8 cellular contexts compared by ENCODE assay signal in genomic region chr2:54672587-54673456, GRCh38. TPM values are rescaled to one million over a fixed set of nuclear protein-coding genes. Genes with fewer than 3 reads are reported as not detected.
DNase-seq lines count a peak whose midpoint lies in the region; ATAC-seq, FAIRE-seq and TF ChIP-seq lines count a peak whose summit lies in the region.

No MANE protein-coding gene starts in this region.

- no peaks in the 10 kb centered on the region for H3K79me2 ChIP-seq in HepG2 (ENCODE audit: insufficient read depth, low read length)

- no peak overlapping the region for H4K8ac ChIP-seq in neuronal stem cell (ENCODE audit: low read depth, low read length)

- H3K14ac ChIP-seq in neuronal stem cell (ENCODE audit: low read length): no peak overlapping the region

- POLR2A ChIA-PET in HepG2 (lab: Yijun Ruan, JAX): no interaction called here

- H3K36me3 ChIP-seq in HepG2 (replicated peaks in 1 of 2; ENCODE audit: control insufficient read depth in 1 of 2, insufficient read depth in 2 of 2, low read length in 2 of 2) (peaks cover 7 to 22% of the 10 kb centered on the region in 2 experiments), uterus (no peaks in the 10 kb centered on the region), neuronal stem cell (replicated peaks in 1 of 2; ENCODE audit: control insufficient read depth in 2 of 2, insufficient read depth in 2 of 2, low read length in 2 of 2) (peaks cover 13 to 39% of the 10 kb centered on the region in 2 donors)

- H3K27me3 Mint-ChIP-seq in activated naive CD8-positive, alpha-beta T cell treated with anti-CD3 and anti-CD28 coated beads for 36 hours: peaks cover 23% of the 10 kb centered on the region

- H3K27me3 ChIP-seq in HepG2 (ENCODE audit: control insufficient read depth in 1 of 2, insufficient read depth in 2 of 2, low read length in 2 of 2) (no peaks in the 10 kb centered on the region), uterus (no peaks in the 10 kb centered on the region), neuronal stem cell (ENCODE audit: control insufficient read depth in 3 of 3, insufficient read depth in 3 of 3, low read depth in 1 of 3, low read length in 3 of 3) (no peaks in the 10 kb centered on the region)

- no peak overlapping the region for H4K91ac ChIP-seq in neuronal stem cell (ENCODE audit: low read depth, low read length, poor library complexity)

- H2BK12ac ChIP-seq in neuronal stem cell (ENCODE audit: low read length): no peak overlapping the region

- H3K27ac ChIP-seq in HepG2 (ENCODE audit: extremely low read length, insufficient read depth, low read length) (no peak overlapping the region), uterus (peak overlapping the region; percentile 78 to 89), neuronal stem cell (replicated peaks; ENCODE audit: low read length) (no peak overlapping the region)

- no peak overlapping the region for H2AK5ac ChIP-seq in neuronal stem cell (ENCODE audit: low read depth, low read length)

- intact Hi-C loops in HepG2 (cut with micrococcal nuclease; ENCODE audit: unreplicated experiment) (no loop called here), uterus (cut with DNase I; ENCODE audit: low total_unique reads) (no loop called here)

- H3K4me1 Mint-ChIP-seq in activated naive CD8-positive, alpha-beta T cell treated with anti-CD3 and anti-CD28 coated beads for 36 hours: peaks cover 17% of the 10 kb centered on the region

- no peak overlapping the region for H2BK120ac ChIP-seq in neuronal stem cell (ENCODE audit: low read depth, low read length)

- H3K18ac ChIP-seq in neuronal stem cell (ENCODE audit: low read length): no peak overlapping the region

- in situ Hi-C loops in HepG2 (cut with HindIII; ENCODE audit: extremely low pct_ligation_motif_present, low pct_unique_long_range_greater_than_20kb): no loop called here

- BruUV-seq in HepG2 (replicated peaks; lab: Mats Ljungman, UMichigan): no TSS peak

- no peaks in the 10 kb centered on the region for H4K20me1 ChIP-seq in HepG2 (ENCODE audit: insufficient read depth, low read length)

- H3K4me2 ChIP-seq in HepG2 (ENCODE audit: low read depth, low read length): no peak overlapping the region
- no peak overlapping the region for H3K4me2 ChIP-seq in neuronal stem cell (ENCODE audit: insufficient read depth, low read length, poor library complexity, severe bottlenecking)

- CTCF ChIA-PET in HepG2 (lab: Yijun Ruan, JAX; ENCODE audit: low intra/inter-chr PET ratio, low total read pairs): no interaction called here

- no peaks in the 10 kb centered on the region for H3K9me3 Mint-ChIP-seq in activated naive CD8-positive, alpha-beta T cell treated with anti-CD3 and anti-CD28 coated beads for 36 hours

- no peak for TF ChIP-seq EP300 in HepG2 (IDR thresholded peaks at IDR 0.05; ENCODE audit: low read depth in 2 of 2, low read length in 2 of 2)
- TF ChIP-seq EP300 in HepG2 (CRISPR knock-in tag; IDR thresholded peaks at IDR 0.05; ENCODE audit: borderline replicate concordance): no peak

- H3K4me3 ChIP-seq in HepG2 (replicated peaks in 1 of 3; ENCODE audit: insufficient read depth in 1 of 3, low read depth in 2 of 3, low read length in 3 of 3): no peak overlapping the region
- H3K4me3 ChIP-seq in uterus: no peak overlapping the region
- no peak overlapping the region for H3K4me3 ChIP-seq in neuronal stem cell (ENCODE audit: low read length in 2 of 2)

- H3K4me3 Mint-ChIP-seq in activated naive CD8-positive, alpha-beta T cell treated with anti-CD3 and anti-CD28 coated beads for 36 hours: no peak overlapping the region

- H3K27ac Mint-ChIP-seq in activated naive CD8-positive, alpha-beta T cell treated with anti-CD3 and anti-CD28 coated beads for 36 hours: peak overlapping the region; percentile 65

- no peak for FAIRE-seq in HepG2 (lab: Jason Lieb, UNC)

- H2BK5ac ChIP-seq in neuronal stem cell (ENCODE audit: low read length): no peak overlapping the region

- no peak overlapping the region for H3K4ac ChIP-seq in neuronal stem cell (ENCODE audit: low read length)

- WGBS in HepG2 (ENCODE audit: low lambda C conversion rate): 90% methylated on average over 12 of the region's 12 CpGs
- no CpG with 5 or more reads among the region's 12 CpGs for WGBS in neuronal stem cell (ENCODE audit: extremely low coverage in 2 of 2, insufficient read length in 2 of 2, insufficient replicate concordance in 1 of 2), 2 donors

- TF ChIP-seq CTCF in HepG2 (CRISPR knock-in tag; IDR thresholded peaks at IDR 0.05) (no peak), uterus (IDR thresholded peaks at IDR 0.05) (no peak)

- H3K4me1 ChIP-seq in HepG2 (ENCODE audit: insufficient read depth, low read length) (peaks cover 60% of the 10 kb centered on the region), uterus (peaks cover 3 to 11% of the 10 kb centered on the region in 2 donors), neuronal stem cell (ENCODE audit: control insufficient read depth in 2 of 2, insufficient read depth in 1 of 2, low read depth in 1 of 2, low read length in 2 of 2) (peaks cover 0 to 2% of the 10 kb centered on the region in 2 donors)

- TF ChIP-seq POLR2A in HepG2 (IDR thresholded peaks at IDR 0.05; ENCODE audit: insufficient read depth in 1 of 2, low read depth in 2 of 2, low read length in 2 of 2) (no peak), uterus (IDR thresholded peaks at IDR 0.05) (no peak)

- no peak for DNase-seq in activated naive CD8-positive, alpha-beta T cell treated with anti-CD3 and anti-CD28 coated beads for 36 hours
- DNase-seq in HepG2 (ENCODE audit: low spot score) (no peak), uterus (no peak), dedifferentiated amniotic fluid mesenchymal stem cell (ENCODE audit: extremely low spot score) (no peak), neuronal stem cell (ENCODE audit: low spot score) (no peak)
- DNase-seq in stimulated activated CD4-positive, alpha-beta T cell treated with anti-CD3 and anti-CD28 coated beads, Interleukin-15, amount 100 ng/mL, for 24 hours: no peak

- H3K9me3 ChIP-seq in HepG2 (ENCODE audit: low read length) (no peaks in the 10 kb centered on the region), uterus (no peaks in the 10 kb centered on the region), neuronal stem cell (replicated peaks in 1 of 2; ENCODE audit: control insufficient read depth in 2 of 2, insufficient read depth in 1 of 2, low read depth in 1 of 2, low read length in 2 of 2) (no peaks in the 10 kb centered on the region)

- peaks cover 9% of the 10 kb centered on the region for H3K36me3 Mint-ChIP-seq in activated naive CD8-positive, alpha-beta T cell treated with anti-CD3 and anti-CD28 coated beads for 36 hours

- H3K79me1 ChIP-seq in neuronal stem cell (ENCODE audit: low read depth, low read length): no peaks in the 10 kb centered on the region

- H3K23ac ChIP-seq in neuronal stem cell (ENCODE audit: low read depth, low read length, poor library complexity): no peak overlapping the region

- ATAC-seq in GM18861 (IDR thresholded peaks at IDR 0.05; ENCODE audit: unreplicated experiment) (peak; percentile 40), HG02943 (IDR thresholded peaks at IDR 0.05; ENCODE audit: low read depth, unreplicated experiment) (peak; percentile 53), HepG2 (no peak)

- H3K9ac ChIP-seq in HepG2 (ENCODE audit: insufficient read depth, low read depth, low read length): no peak overlapping the region
- no peak overlapping the region for H3K9ac ChIP-seq in neuronal stem cell (ENCODE audit: low read depth, low read length, poor library complexity)

- no peak overlapping the region for H2BK15ac ChIP-seq in neuronal stem cell (ENCODE audit: low read length)

- H2AFZ ChIP-seq in HepG2 (ENCODE audit: low read length) (no peak overlapping the region), neuronal stem cell (ENCODE audit: low read length) (no peak overlapping the region)

- TF ChIP-seq RAD21 in HepG2 (CRISPR knock-in tag; IDR thresholded peaks at IDR 0.05): no peak

TF ChIP-seq in HepG2, 621 proteins besides CTCF, POLR2A, EP300 and RAD21 (continues in another document):
- TF ChIP-seq TFDP2 (CRISPR knock-in tag; IDR thresholded peaks at IDR 0.05) (no peak), SP4 (CRISPR knock-in tag; IDR thresholded peaks at IDR 0.05) (no peak), SALL2 (CRISPR knock-in tag; IDR thresholded peaks at IDR 0.05) (no peak)

RNA-seq across cellular contexts. Expression of gene EML6, which starts 50.6 kb away (rescaled TPM):
- total RNA-seq in activated naive CD8-positive, alpha-beta T cell treated with anti-CD3 and anti-CD28 coated beads for 36 hours: 1 to 10 TPM in 1 of 2 experiments, under 1 TPM in 1; 0.54 to 1.3 TPM
- total RNA-seq in HepG2 (2016; rRNA removed; fragmentation: Illumina TruSeq; extraction: Trizol) (19.9 and 32.4 TPM in 2 replicates), uterus (1 to 10 TPM in 3 of 4 donors, under 1 TPM in 1; 0.26 to 2.4 (median 1.5) TPM)
- total RNA-seq in HepG2 (2016; cell fraction: cytosol; rRNA removed; fragmentation: Illumina TruSeq; extraction: Trizol; ENCODE audit: low read depth): 8.7 and 8.9 TPM in 2 replicates
- total RNA-seq in HepG2 (2016; cell fraction: insoluble cytoplasmic fraction; rRNA removed; fragmentation: Illumina TruSeq; extraction: Trizol): 21.5 and 29.8 TPM in 2 replicates
- 8.7 and 9.4 TPM in 2 replicates for total RNA-seq in HepG2 (2016; cell fraction: membrane; rRNA removed; fragmentation: Illumina TruSeq; extraction: Trizol)
- total RNA-seq in HepG2 (2016; cell fraction: nucleus; rRNA removed; fragmentation: Illumina TruSeq; extraction: Trizol): 55.5 and 58.9 TPM in 2 replicates
- polyA plus RNA-seq in HepG2 (2011; rRNA removed): 17.2 and 28.5 TPM in 2 replicates
- polyA plus RNA-seq in HepG2 (2011; cell fraction: cytosol; rRNA removed): 6.9 and 8.2 TPM in 2 replicates
- polyA plus RNA-seq in HepG2 (2011; cell fraction: nucleus; rRNA removed): 112 TPM in 2 replicates
- 5.4 and 8.8 TPM in 2 replicates for polyA plus RNA-seq in HepG2 (2012)
- polyA plus RNA-seq in HepG2 (2016; cell fraction: cytosol; fragmentation: Illumina TruSeq; extraction: Trizol; ENCODE audit: low read depth): 1.9 and 2.7 TPM in 2 replicates
- polyA plus RNA-seq in HepG2 (2016; cell fraction: insoluble cytoplasmic fraction; fragmentation: Illumina TruSeq; extraction: Trizol; ENCODE audit: low read depth): 13.1 and 14.9 TPM in 2 replicates
- 2.9 and 3.6 TPM in 2 replicates for polyA plus RNA-seq in HepG2 (2016; cell fraction: membrane; fragmentation: Illumina TruSeq; extraction: Trizol; ENCODE audit: low read depth)
- polyA plus RNA-seq in HepG2 (2016; cell fraction: nucleus; fragmentation: Illumina TruSeq; extraction: Trizol; ENCODE audit: insufficient read depth, low read depth): 110 and 115 TPM in 2 replicates
- polyA minus RNA-seq in HepG2 (2011; rRNA and poly(A)+ RNA removed; ENCODE audit: low replicate concordance): 15.8 and 16.9 TPM in 2 replicates
- polyA minus RNA-seq in HepG2 (2011; cell fraction: cytosol; rRNA and poly(A)+ RNA removed): 3.3 and 5.4 TPM in 2 replicates
- 26.1 and 28.0 TPM in 2 replicates for polyA minus RNA-seq in HepG2 (2011; cell fraction: nucleus; rRNA and poly(A)+ RNA removed)
- 1.3 TPM for polyA plus RNA-seq in neuronal stem cell (2013, experiment 1 of 2)
- 0.98 TPM for polyA plus RNA-seq in neuronal stem cell (2013, experiment 2 of 2)

Comparison
In these comparisons a context has a peak if more than half of its experiments do, and no peak if none do; other contexts are left out.
1. H3K27ac ChIP-seq: peak in uterus (2 of 2); none in HepG2 (single experiment) and neuronal stem cell (single experiment).